16 cellular contexts compared by ENCODE assay signal in genomic region chr2:149422337-149422990, GRCh38.
DNase-seq lines count a peak whose midpoint lies in the region; ATAC-seq and TF ChIP-seq lines count a peak whose summit lies in the region.
"Had no signal": no experiment of that assay in that cellular context is flagged by ENCODE, and none has a peak within 500 bp of the region (broad histone marks: within the 10 kb centered on the region; RNA-seq: fewer than 3 reads in every experiment).

No MANE protein-coding gene starts in this region.

- ATAC-seq in lower lobe of right lung (peak; percentile 36 to 40), HG03521 (IDR thresholded peaks at IDR 0.05; ENCODE audit: unreplicated experiment) (no peak), HG03520 (IDR thresholded peaks at IDR 0.05; ENCODE audit: unreplicated experiment) (no peak)
- ATAC-seq: left lobe of liver had no signal

- TSS peak; percentile 96 for BruUV-seq in mammary epithelial cell (replicated peaks; lab: Mats Ljungman, UMichigan)

- H3K4me2 ChIP-seq in mammary epithelial cell (ENCODE audit: insufficient read depth, low read depth, low read length) = peak overlapping the region; percentile 41

- intact Hi-C loops in mammary epithelial cell (cut with micrococcal nuclease) = loop anchor here (5.0 kb wide), 1 partner anchor 780 kb away; the partner anchor contains the start of gene EPC2
- intact Hi-C loops in lower lobe of right lung (cut with DNase I) = no loop called here

- CTCF ChIA-PET in mammary epithelial cell (lab: Charles Lee; ENCODE audit: low non-redundant PET) = interaction anchor here (0.7 kb wide), 1 partner anchor 9 kb away, joined by 3 read pairs; no protein-coding TSS in a partner anchor

- no peaks in the 10 kb centered on the region for H3K79me2 ChIP-seq in mammary epithelial cell (ENCODE audit: insufficient read depth, low read length)
- H3K79me2 ChIP-seq: parathyroid adenoma had no signal

- no peak for TF ChIP-seq POLR2A in tibial nerve (IDR thresholded peaks at IDR 0.05)

- H3K36me3 ChIP-seq in mammary epithelial cell (ENCODE audit: insufficient read depth, low read length) = no peaks in the 10 kb centered on the region
- no peaks in the 10 kb centered on the region for H3K36me3 ChIP-seq in lower lobe of right lung
- H3K36me3 ChIP-seq in tibial nerve = no peaks in the 10 kb centered on the region
- H3K36me3 ChIP-seq: suprapubic skin had no signal

- H4K20me1 ChIP-seq in mammary epithelial cell (ENCODE audit: insufficient read depth, low read length) = no peaks in the 10 kb centered on the region

- in situ Hi-C loops in mammary epithelial cell (cut with MboI; ENCODE audit: low sequenced_read_pairs in 2 of 2) = no loop called here

- DNase-seq in AG20443 (ENCODE audit: low spot score) (peak; percentile 64), LHCN-M2 (ENCODE audit: low read depth) (peak; percentile 35), mammary epithelial cell (peak; percentile 32), lower lobe of right lung (no peak), COR-L47 (lab: John Stamatoyannopoulos, UW) (no peak), tibial nerve (ENCODE audit: low spot score in 2 of 2) (no peak)
- DNase-seq: activated CD4-positive, CD25-positive, alpha-beta regulatory T cell treated with anti-CD3 and anti-CD28 coated beads, Interleukin-2, amount 50 U/mL, for 72 hours; central memory CD4-positive, alpha-beta T cell; Kasumi-1; NCI-H2227 treated with DMSO at 0.1 percent for 48 hours; SHP77 treated with DMSO at 0.1 percent for 48 hours had no signal

- 86% methylated on average over 2 of the region's 2 CpGs for WGBS in mammary epithelial cell (ENCODE audit: low coverage, missing lambda C conversion rate)
- WGBS in tibial nerve, 2 donors = 83 to 88% methylated on average over 2 of the region's 2 CpGs

- H2AFZ ChIP-seq in mammary epithelial cell (ENCODE audit: low read depth, low read length) = peak overlapping the region; percentile 38

- H3K9me3 ChIP-seq in mammary epithelial cell (replicated peaks; ENCODE audit: insufficient read depth, low read length) (no peaks in the 10 kb centered on the region), lower lobe of right lung (no peaks in the 10 kb centered on the region), tibial nerve (no peaks in the 10 kb centered on the region)
- H3K9me3 ChIP-seq: suprapubic skin had no signal

- H3K27ac ChIP-seq in mammary epithelial cell (ENCODE audit: insufficient read depth, low read depth, low read length) = peak overlapping the region; percentile 36
- H3K27ac ChIP-seq in lower lobe of right lung = no peak overlapping the region
- no peak overlapping the region for H3K27ac ChIP-seq in tibial nerve
- H3K27ac ChIP-seq: parathyroid adenoma, suprapubic skin had no signal

- H3K4me3 ChIP-seq in mammary epithelial cell (replicated peaks in 1 of 3; ENCODE audit: insufficient read depth in 1 of 3, low read depth in 2 of 3, low read length in 3 of 3) (no peak overlapping the region), lower lobe of right lung (no peak overlapping the region), tibial nerve (no peak overlapping the region)
- H3K4me3 ChIP-seq: suprapubic skin had no signal

- dilution Hi-C loops in mammary epithelial cell (cut with HindIII; ENCODE audit: low sequenced_read_pairs) = no loop called here

- TF ChIP-seq EP300 in tibial nerve (IDR thresholded peaks at IDR 0.05) = no peak

- H3K9ac ChIP-seq in mammary epithelial cell (ENCODE audit: insufficient read depth, low read length) = no peak overlapping the region
- H3K9ac ChIP-seq: parathyroid adenoma had no signal

- H3K27me3 ChIP-seq in mammary epithelial cell (ENCODE audit: insufficient read depth, low read length) (no peaks in the 10 kb centered on the region), lower lobe of right lung (ENCODE audit: low read depth) (no peaks in the 10 kb centered on the region), tibial nerve (no peaks in the 10 kb centered on the region)
- H3K27me3 ChIP-seq: suprapubic skin had no signal

- H3K4me1 ChIP-seq in mammary epithelial cell (ENCODE audit: insufficient read depth, low read length) (peaks cover 16% of the 10 kb centered on the region), lower lobe of right lung (peaks cover 6% of the 10 kb centered on the region), tibial nerve (no peaks in the 10 kb centered on the region)
- H3K4me1 ChIP-seq: suprapubic skin had no signal

- TF ChIP-seq CTCF in mammary epithelial cell (conservative IDR thresholded peaks at IDR 0.05 in 1 of 2, IDR thresholded peaks at IDR 0.05 in 1 of 2; ENCODE audit: extremely low read depth in 1 of 2, insufficient read depth in 1 of 2, low read depth in 1 of 2, low read length in 2 of 2) (no peak), lower lobe of right lung (IDR thresholded peaks at IDR 0.05) (no peak), tibial nerve (IDR thresholded peaks at IDR 0.05) (no peak)

Comparison
In these comparisons a context has a peak if more than half of its experiments do, and no peak if none do; other contexts are left out.
1. DNase-seq: peak in AG20443 (single experiment), LHCN-M2 (single experiment) and mammary epithelial cell (single experiment); none in lower lobe of right lung (single experiment), COR-L47 (single experiment) and tibial nerve (0 of 2).
2. ATAC-seq: peak in lower lobe of right lung (2 of 2); none in HG03521 (single experiment) and HG03520 (single experiment).